22 cellular contexts compared by ENCODE assay signal in the genomic region with DNA sequence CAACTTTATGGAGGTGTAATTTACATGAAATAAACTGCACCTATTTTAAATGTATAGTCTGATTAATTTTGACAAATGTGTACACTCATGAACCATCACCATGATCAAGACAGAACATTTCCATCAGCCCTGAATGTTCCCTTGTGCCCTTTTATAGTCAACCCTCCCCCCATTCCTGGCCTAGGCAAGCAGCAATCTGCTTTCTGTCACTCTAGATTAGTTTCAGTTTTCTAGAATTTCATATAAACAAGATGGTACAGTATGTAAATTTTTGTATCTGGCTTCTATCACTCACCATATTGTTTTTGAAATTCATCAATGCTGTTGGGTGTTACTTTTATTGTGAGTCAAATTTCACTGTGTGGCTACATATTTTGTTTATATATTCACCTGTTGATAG.
"Had no signal": no experiment of that assay in that cellular context is flagged by ENCODE, and none has a peak within 500 bp of the region (broad histone marks: within the 10 kb centered on the region; RNA-seq: fewer than 3 reads in every experiment).

No MANE protein-coding gene starts in this region.

- H3K27me3 ChIP-seq: MG63 had no signal

- H3K4me1 Mint-ChIP-seq: WTC11 had no signal

- H3K27ac ChIP-seq: breast epithelium, SK-N-MC had no signal

- H3K4me1 ChIP-seq: breast epithelium had no signal

- DNase-seq: activated CD4-positive, CD25-positive, alpha-beta regulatory T cell treated with anti-CD3 and anti-CD28 coated beads, Interleukin-2, amount 50 U/mL, for 72 hours; activated CD8-positive, alpha-beta memory T cell treated with anti-CD3 and anti-CD28 coated beads for 24 hours; activated gamma-delta T cell treated with Interleukin-2 at 50 U/mL for 16 hours; activated naive CD8-positive, alpha-beta T cell treated with anti-CD3 and anti-CD28 coated beads for 36 hours; activated T-cell treated with anti-CD3 and anti-CD28 coated beads, Interleukin-2, amount 50 U/mL, for 4 hours; anterior cingulate cortex; caudate nucleus; MG63; NCI-H1105; NCI-H1436; NCI-H1694 treated with DMSO at 0.1 percent for 48 hours; NCI-H2029 treated with DMSO at 0.1 percent for 48 hours; NCI-H446; NCI-H524; SIG-M5; SW 1271 had no signal

- ATAC-seq: WTC11 had no signal

- H3K9me3 ChIP-seq: breast epithelium, MG63 had no signal

- H3K36me3 ChIP-seq: breast epithelium, MG63 had no signal

- H3K4me3 ChIP-seq: breast epithelium, MG63, SK-N-MC had no signal

- H3K36me3 Mint-ChIP-seq: activated CD4-positive, alpha-beta memory T cell treated with anti-CD3 and anti-CD28 coated beads for 36 hours; activated naive CD4-positive, alpha-beta T cell treated with anti-CD3 and anti-CD28 coated beads, Interleukin-2, amount 10 ng/mL, durations not matched to agents 7 days and 5 days; activated naive CD8-positive, alpha-beta T cell treated with anti-CD3 and anti-CD28 coated beads for 36 hours; WTC11 had no signal

- H3K9me3 Mint-ChIP-seq: activated CD4-positive, alpha-beta memory T cell treated with anti-CD3 and anti-CD28 coated beads for 36 hours; activated CD4-positive, alpha-beta T cell treated with anti-CD3 and anti-CD28 coated beads, Interleukin-2, amount 10 ng/mL, durations not matched to agents 7 days and 5 days; activated naive CD4-positive, alpha-beta T cell treated with anti-CD3 and anti-CD28 coated beads, Interleukin-2, amount 10 ng/mL, durations not matched to agents 7 days and 5 days; activated naive CD8-positive, alpha-beta T cell treated with anti-CD3 and anti-CD28 coated beads for 36 hours; activated T-cell treated with anti-CD3 and anti-CD28 coated beads, Interleukin-2, amount 50 U/mL, for 4 hours; WTC11 had no signal

- H3K4me3 Mint-ChIP-seq: activated CD4-positive, alpha-beta memory T cell treated with anti-CD3 and anti-CD28 coated beads for 36 hours; activated CD4-positive, alpha-beta T cell treated with anti-CD3 and anti-CD28 coated beads, Interleukin-2, amount 10 ng/mL, durations not matched to agents 7 days and 5 days; activated naive CD4-positive, alpha-beta T cell treated with anti-CD3 and anti-CD28 coated beads, Interleukin-2, amount 10 ng/mL, durations not matched to agents 7 days and 5 days; activated naive CD8-positive, alpha-beta T cell treated with anti-CD3 and anti-CD28 coated beads for 36 hours; activated T-cell treated with anti-CD3 and anti-CD28 coated beads, Interleukin-2, amount 50 U/mL, for 4 hours; WTC11 had no signal

- H3K27ac Mint-ChIP-seq: activated CD4-positive, alpha-beta memory T cell treated with anti-CD3 and anti-CD28 coated beads for 36 hours; activated CD4-positive, alpha-beta T cell treated with anti-CD3 and anti-CD28 coated beads, Interleukin-2, amount 10 ng/mL, durations not matched to agents 7 days and 5 days; activated naive CD4-positive, alpha-beta T cell treated with anti-CD3 and anti-CD28 coated beads, Interleukin-2, amount 10 ng/mL, durations not matched to agents 7 days and 5 days; activated naive CD8-positive, alpha-beta T cell treated with anti-CD3 and anti-CD28 coated beads for 36 hours; WTC11 had no signal
